22 cellular contexts compared by ENCODE assay signal in genomic region chr3:128267541-128267940, GRCh38.
"Had no signal": no experiment of that assay in that cellular context is flagged by ENCODE, and none has a peak within 500 bp of the region (broad histone marks: within the 10 kb centered on the region; RNA-seq: fewer than 3 reads in every experiment).

No MANE protein-coding gene starts in this region.

- H3K4me1 Mint-ChIP-seq: activated CD4-positive, alpha-beta T cell treated with anti-CD3 and anti-CD28 coated beads for 36 hours had no signal

- H3K9ac ChIP-seq: KMS-11 had no signal

- H3K9me3 Mint-ChIP-seq: activated naive CD8-positive, alpha-beta T cell treated with anti-CD3 and anti-CD28 coated beads, Interleukin-2, amount 10 ng/mL, durations not matched to agents 7 days and 5 days had no signal

- H3K4me3 ChIP-seq: adrenal gland, SK-N-MC had no signal

- DNase-seq: activated CD4-positive, alpha-beta T cell treated with anti-CD3 and anti-CD28 coated beads for 36 hours; activated CD4-positive, alpha-beta T cell treated with anti-CD3 and anti-CD28 coated beads, Interleukin-2, amount 50 U/mL, for 1 hour; activated naive CD4-positive, alpha-beta T cell treated with anti-CD3 and anti-CD28 coated beads, Interleukin-2, amount 50 U/mL, for 16 hours; activated naive CD8-positive, alpha-beta T cell treated with anti-CD3 and anti-CD28 coated beads, Interleukin-2, amount 10 ng/mL, durations not matched to agents 7 days and 5 days; activated T-cell treated with anti-CD3 and anti-CD28 coated beads, Interleukin-2, amount 50 U/mL, for 1 hour; anterior cingulate cortex; caudate nucleus; NCI-H1092; NCI-H1417; NCI-H1930; NCI-H2171 treated with DMSO at 0.1 percent for 48 hours; NCI-H226; NCI-H526 treated with DMSO at 0.1 percent for 48 hours; NCI-H82; RPMI8226; T-helper 1 cell; WERI-Rb-1 had no signal

- H3K4me2 ChIP-seq: KMS-11 had no signal

- H3K27me3 ChIP-seq: adrenal gland had no signal

- H3K36me3 ChIP-seq: WERI-Rb-1 had no signal

- H3K27me3 Mint-ChIP-seq: activated CD4-positive, alpha-beta T cell treated with anti-CD3 and anti-CD28 coated beads for 36 hours; activated naive CD8-positive, alpha-beta T cell treated with anti-CD3 and anti-CD28 coated beads, Interleukin-2, amount 10 ng/mL, durations not matched to agents 7 days and 5 days had no signal

- H3K27ac Mint-ChIP-seq: activated CD4-positive, alpha-beta T cell treated with anti-CD3 and anti-CD28 coated beads for 36 hours; activated naive CD8-positive, alpha-beta T cell treated with anti-CD3 and anti-CD28 coated beads, Interleukin-2, amount 10 ng/mL, durations not matched to agents 7 days and 5 days had no signal

- H3K9me3 ChIP-seq: adrenal gland had no signal

- H3K27ac ChIP-seq: adrenal gland, KMS-11, SK-N-MC, WERI-Rb-1 had no signal

- H3K4me1 ChIP-seq: adrenal gland had no signal

- ATAC-seq: activated CD4-positive, alpha-beta T cell treated with anti-CD3 and anti-CD28 coated beads for 36 hours; Panc1; Right ventricle myocardium inferior had no signal

- H3K4me3 Mint-ChIP-seq: activated CD4-positive, alpha-beta T cell treated with anti-CD3 and anti-CD28 coated beads for 36 hours; activated naive CD8-positive, alpha-beta T cell treated with anti-CD3 and anti-CD28 coated beads, Interleukin-2, amount 10 ng/mL, durations not matched to agents 7 days and 5 days had no signal
